Comparison of ENCODE assay signal across 1 cellular context in the genomic region with DNA sequence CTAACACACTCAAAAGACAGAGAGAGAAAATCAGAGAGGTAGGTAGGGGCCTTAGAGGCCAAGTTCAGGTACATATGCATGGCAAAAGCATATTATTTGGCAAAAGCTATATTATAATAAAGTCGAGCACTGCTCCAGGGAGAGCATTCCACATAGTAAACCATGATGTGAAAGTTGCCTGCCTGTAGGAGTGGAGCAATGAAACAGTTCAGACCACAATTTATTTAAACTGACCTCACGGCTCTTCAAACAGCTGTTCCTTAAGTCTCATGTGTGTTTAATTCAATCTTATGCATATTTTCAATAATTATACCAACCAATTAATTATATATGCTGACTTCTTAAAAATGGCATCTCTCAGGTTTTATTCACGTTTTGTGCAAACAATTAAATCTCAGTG.
TF ChIP-seq lines count a peak whose summit lies in the region.

No MANE protein-coding gene starts in this region.

TF ChIP-seq in GM12878, 131 proteins besides CTCF, POLR2A, EP300 and RAD21:
- TF ChIP-seq, protein P1, sequence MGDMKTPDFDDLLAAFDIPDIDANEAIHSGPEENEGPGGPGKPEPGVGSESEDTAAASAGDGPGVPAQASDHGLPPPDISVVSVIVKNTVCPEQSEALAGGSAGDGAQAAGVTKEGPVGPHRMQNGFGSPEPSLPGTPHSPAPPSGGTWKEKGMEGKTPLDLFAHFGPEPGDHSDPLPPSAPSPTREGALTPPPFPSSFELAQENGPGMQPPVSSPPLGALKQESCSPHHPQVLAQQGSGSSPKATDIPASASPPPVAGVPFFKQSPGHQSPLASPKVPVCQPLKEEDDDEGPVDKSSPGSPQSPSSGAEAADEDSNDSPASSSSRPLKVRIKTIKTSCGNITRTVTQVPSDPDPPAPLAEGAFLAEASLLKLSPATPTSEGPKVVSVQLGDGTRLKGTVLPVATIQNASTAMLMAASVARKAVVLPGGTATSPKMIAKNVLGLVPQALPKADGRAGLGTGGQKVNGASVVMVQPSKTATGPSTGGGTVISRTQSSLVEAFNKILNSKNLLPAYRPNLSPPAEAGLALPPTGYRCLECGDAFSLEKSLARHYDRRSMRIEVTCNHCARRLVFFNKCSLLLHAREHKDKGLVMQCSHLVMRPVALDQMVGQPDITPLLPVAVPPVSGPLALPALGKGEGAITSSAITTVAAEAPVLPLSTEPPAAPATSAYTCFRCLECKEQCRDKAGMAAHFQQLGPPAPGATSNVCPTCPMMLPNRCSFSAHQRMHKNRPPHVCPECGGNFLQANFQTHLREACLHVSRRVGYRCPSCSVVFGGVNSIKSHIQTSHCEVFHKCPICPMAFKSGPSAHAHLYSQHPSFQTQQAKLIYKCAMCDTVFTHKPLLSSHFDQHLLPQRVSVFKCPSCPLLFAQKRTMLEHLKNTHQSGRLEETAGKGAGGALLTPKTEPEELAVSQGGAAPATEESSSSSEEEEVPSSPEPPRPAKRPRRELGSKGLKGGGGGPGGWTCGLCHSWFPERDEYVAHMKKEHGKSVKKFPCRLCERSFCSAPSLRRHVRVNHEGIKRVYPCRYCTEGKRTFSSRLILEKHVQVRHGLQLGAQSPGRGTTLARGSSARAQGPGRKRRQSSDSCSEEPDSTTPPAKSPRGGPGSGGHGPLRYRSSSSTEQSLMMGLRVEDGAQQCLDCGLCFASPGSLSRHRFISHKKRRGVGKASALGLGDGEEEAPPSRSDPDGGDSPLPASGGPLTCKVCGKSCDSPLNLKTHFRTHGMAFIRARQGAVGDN (IDR thresholded peaks at IDR 0.05), result no peak
- TF ChIP-seq ZNF622 (IDR thresholded peaks at IDR 0.05) (no peak), MXI1 (IDR thresholded peaks at IDR 0.05; ENCODE audit: low read depth, low read length) (no peak), SUPT20H (IDR thresholded peaks at IDR 0.05; ENCODE audit: borderline replicate concordance, control insufficient read depth, low read depth, low read length) (no peak), CREM (IDR thresholded peaks at IDR 0.05; ENCODE audit: low read depth) (no peak), ESRRA (IDR thresholded peaks at IDR 0.05; ENCODE audit: low read length) (no peak), JUNB (IDR thresholded peaks at IDR 0.05) (no peak), STAT3 (IDR thresholded peaks at IDR 0.05; ENCODE audit: low read depth, low read length) (no peak)
TF ChIP-seq in GM12878: peak in this region for 0.
